ENCODE assay signal across 8 cellular contexts in the genomic region with DNA sequence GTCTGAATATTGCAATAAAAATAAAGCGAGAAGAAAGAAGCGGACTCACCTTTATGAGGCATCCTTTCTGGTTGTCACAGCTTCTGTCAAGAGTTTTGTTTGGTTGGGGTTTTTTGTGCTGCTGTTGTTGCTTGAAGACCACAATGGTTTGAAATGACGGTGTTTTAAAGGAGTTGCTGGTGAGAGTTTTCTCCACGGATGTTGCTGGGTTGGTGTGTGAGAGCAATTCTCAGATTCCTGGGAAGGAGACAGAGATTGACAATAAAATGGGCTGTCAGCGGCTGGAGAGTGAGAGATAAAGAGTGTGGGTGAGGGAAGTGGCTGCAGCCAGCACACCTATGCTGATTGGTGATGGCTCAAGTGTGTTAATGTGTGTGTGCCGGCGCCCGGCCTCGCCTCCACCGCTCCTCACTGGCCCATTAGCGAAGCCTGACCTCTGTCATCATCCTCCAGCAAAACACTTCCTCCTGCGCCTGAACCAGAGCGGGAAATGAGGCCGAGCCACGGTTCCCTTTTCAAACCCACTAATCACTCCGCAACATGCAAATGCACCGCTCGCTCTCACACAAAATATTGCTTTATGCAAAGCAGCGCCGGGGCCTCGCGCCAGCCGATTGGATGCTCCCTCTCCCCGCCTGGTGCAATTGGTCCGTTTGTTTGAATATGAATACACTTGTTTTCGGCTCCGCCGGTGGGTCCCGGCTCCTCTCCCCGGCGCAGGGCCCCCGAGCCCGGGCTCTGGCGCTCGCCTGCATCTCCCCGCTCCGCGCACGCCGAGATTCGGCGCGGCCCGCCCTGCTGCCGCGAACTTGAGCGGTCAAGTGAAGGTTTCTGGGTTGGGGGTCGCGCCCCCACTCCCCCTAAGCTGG. TPM values are rescaled to one million over a fixed set of nuclear protein-coding genes. Genes with fewer than 3 reads are reported as not detected.
DNase-seq lines count a peak whose midpoint lies in the region; ATAC-seq, FAIRE-seq and TF ChIP-seq lines count a peak whose summit lies in the region.

A gene (minus strand): TSS at position 544 of the 869 bp plus-strand sequence. CDS start 4,911 bp downstream, outside the sequence.

- H3K9me3 ChIP-seq in heart right ventricle (no peaks in the 10 kb centered on the region), pancreas (no peaks in the 10 kb centered on the region)

- no peaks in the 10 kb centered on the region for H3K36me3 Mint-ChIP-seq in activated naive CD8-positive, alpha-beta T cell

- H3K9me3 Mint-ChIP-seq in activated naive CD8-positive, alpha-beta T cell (ENCODE audit: low read depth): no peaks in the 10 kb centered on the region

- H3K36me3 ChIP-seq in heart right ventricle (no peaks in the 10 kb centered on the region), pancreas (no peaks in the 10 kb centered on the region)

- peak within 1 kb of the TSS; percentile 85 for H3K4me3 Mint-ChIP-seq in activated naive CD8-positive, alpha-beta T cell

- TF ChIP-seq CTCF in heart right ventricle (IDR thresholded peaks at IDR 0.05): no peak
- TF ChIP-seq CTCF in pancreas (IDR thresholded peaks at IDR 0.05): no peak

- no peak for FAIRE-seq in pancreas (lab: Jason Lieb, UNC)

- H3K27ac Mint-ChIP-seq in activated naive CD8-positive, alpha-beta T cell: no peak within 1 kb of the TSS

- peaks cover 52% of the 10 kb centered on the region for H3K27me3 Mint-ChIP-seq in activated naive CD8-positive, alpha-beta T cell

- H3K4me1 Mint-ChIP-seq in activated naive CD8-positive, alpha-beta T cell (ENCODE audit: low read depth): peaks cover 51% of the 10 kb centered on the region

- H3K27ac ChIP-seq in heart right ventricle (no peak within 1 kb of the TSS), pancreas (peak within 1 kb of the TSS in 1 of 4 donors; percentile 24)

- H3K27me3 ChIP-seq in heart right ventricle: peaks cover 83 to 100% (median 99%) of the 10 kb centered on the region in 7 donors
- peaks cover 13 to 72% (median 32%) of the 10 kb centered on the region in 4 donors for H3K27me3 ChIP-seq in pancreas

- H3K4me1 ChIP-seq in heart right ventricle (peaks cover 30 to 72% (median 61%) of the 10 kb centered on the region in 9 donors), pancreas (peaks cover 9 to 27% (median 12%) of the 10 kb centered on the region in 3 donors)

- peak within 1 kb of the TSS; percentile 24 to 51 (median 45) for H3K4me3 ChIP-seq in heart right ventricle
- H3K4me3 ChIP-seq in pancreas: peak within 1 kb of the TSS; percentile 23 to 59 (median 32)

- peak; percentile 43 for ATAC-seq in GM19351 (IDR thresholded peaks at IDR 0.05; ENCODE audit: unreplicated experiment)
- ATAC-seq in HG03354 (IDR thresholded peaks at IDR 0.05; ENCODE audit: poor library complexity, severe bottlenecking, unreplicated experiment): peak; percentile 71
- peak in 5 of 8 donors; percentile 16 to 31 (median 25) for ATAC-seq in heart right ventricle
- ATAC-seq in pancreas: peak; percentile 35 to 72 (median 53)

- intact Hi-C loops in heart right ventricle (cut with DNase I) (loop anchor here in 1 of 10 donors (10.0 kb wide), 1 partner anchor 144 kb away; no protein-coding TSS in a partner anchor), pancreas (cut with DNase I) (no loop called here)

- DNase-seq in CMK (ENCODE audit: low read depth): peak; percentile 62
- DNase-seq in NCI-H526 (lab: John Stamatoyannopoulos, UW): peak; percentile 97 to 99
- no peak for DNase-seq in heart right ventricle
- DNase-seq in pancreas: peak in 4 of 6 donors; percentile 27 to 71 (median 56)
- DNase-seq in SW 1271 (lab: John Stamatoyannopoulos, UW): no peak

- 1 to 3% methylated on average over 49 of the region's 49 CpGs for WGBS in heart right ventricle, 2 donors
- 6 to 8% methylated on average over 48 to 49 of the region's 49 CpGs for WGBS in pancreas, 2 donors

RNA-seq across cellular contexts. Expression of the gene that starts here (rescaled TPM):
- total RNA-seq in heart right ventricle (not detected), pancreas (10 to 100 TPM in 2 of 6 donors, 1 to 10 TPM in 4; 2.0 to 16.6 (median 6.2) TPM)
- polyA plus RNA-seq in heart right ventricle (under 1 TPM in 1 of 2 donors, not detected in 1; 0.01 TPM), pancreas (10 to 100 TPM; 15.9 to 75.0 TPM)

Comparison
In these comparisons a context has a peak if more than half of its experiments do, and no peak if none do; other contexts are left out.
1. RNA of the gene that starts here (polyA plus RNA-seq): 15.9 to 75.0 TPM in pancreas; 0.01 TPM in heart right ventricle; every median in the first group is over 10 times any median in the second.
2. Peak in ATAC-seq and H3K4me3 ChIP-seq in heart right ventricle; RNA of the gene not detected or under 1 TPM.
3. DNase-seq: peak in CMK (single experiment), NCI-H526 (2 of 2) and pancreas (4 of 6); none in heart right ventricle (0 of 2) and SW 1271 (0 of 2).
4. Peak in every context shown above with its lines, with median percentiles within 50 percentile points of each other: ATAC-seq.